ENCODE assay signal across 30 cellular contexts in genomic region chr9:113326230-113326629, GRCh38. TPM values are rescaled to one million over a fixed set of nuclear protein-coding genes. Genes with fewer than 3 reads are reported as not detected.
"Had no signal": no experiment of that assay in that cellular context is flagged by ENCODE, and none has a peak within 500 bp of the region (broad histone marks: within the 10 kb centered on the region; RNA-seq: fewer than 3 reads in every experiment).

No MANE protein-coding gene starts in this region.

- H3K9me3 Mint-ChIP-seq: effector memory CD8-positive, alpha-beta T cell; endodermal cell; mesothelial cell of epicardium; naive B cell; naive thymus-derived CD8-positive, alpha-beta T cell had no signal

- H3K27ac ChIP-seq: coronary artery, epithelial cell of prostate, esophagus squamous epithelium, gastrocnemius medialis, heart right ventricle, left lung, lower lobe of right lung had no signal

- H3K27me3 Mint-ChIP-seq: effector memory CD8-positive, alpha-beta T cell; naive B cell; naive thymus-derived CD8-positive, alpha-beta T cell had no signal

- H3K4me1 ChIP-seq: esophagus squamous epithelium, gastrocnemius medialis, left lung, lower lobe of right lung had no signal

- H3K36me3 Mint-ChIP-seq: mesothelial cell of epicardium; naive B cell; naive thymus-derived CD8-positive, alpha-beta T cell had no signal

- DNase-seq: dermis blood vessel endothelial cell; effector CD8-positive, alpha-beta T cell; effector memory CD8-positive, alpha-beta T cell; endodermal cell; erythroblast; esophagus squamous epithelium; foreskin fibroblast; foreskin melanocyte; gastrocnemius medialis; glutamatergic neuron; head of caudate nucleus; heart right ventricle; hippocampal formation; left cardiac atrium; left lung; left ventricle myocardium superior; lower lobe of right lung; mesenchymal stem cell; mucosa of descending colon; naive B cell; naive thymus-derived CD8-positive, alpha-beta T cell had no signal

- H3K4me3 Mint-ChIP-seq: effector memory CD8-positive, alpha-beta T cell; endodermal cell; mesothelial cell of epicardium; naive B cell; naive thymus-derived CD8-positive, alpha-beta T cell had no signal

- ATAC-seq: effector memory CD8-positive, alpha-beta T cell; esophagus mucosa; gastrocnemius medialis; heart right ventricle; left cardiac atrium; left lung; left ventricle myocardium superior; lower lobe of right lung; mucosa of descending colon; naive thymus-derived CD8-positive, alpha-beta T cell had no signal

- H3K36me3 ChIP-seq: gastrocnemius medialis, left lung had no signal

- H3K27ac Mint-ChIP-seq: effector memory CD8-positive, alpha-beta T cell; endodermal cell; mesothelial cell of epicardium; naive thymus-derived CD8-positive, alpha-beta T cell had no signal

- H3K4me1 Mint-ChIP-seq: mesothelial cell of epicardium; naive B cell; naive thymus-derived CD8-positive, alpha-beta T cell had no signal

- H3K9me3 ChIP-seq: esophagus squamous epithelium, gastrocnemius medialis, heart right ventricle, left lung, lower lobe of right lung, mucosa of descending colon had no signal

- H3K4me3 ChIP-seq: coronary artery, esophagus squamous epithelium, gastrocnemius medialis, heart right ventricle, left lung, lower lobe of right lung, mucosa of descending colon had no signal

- H3K27me3 ChIP-seq: esophagus squamous epithelium, gastrocnemius medialis, heart right ventricle, left lung had no signal

RNA-seq across cellular contexts. Expression of gene RNF183, which starts 23.1 kb away (rescaled TPM):
- total RNA-seq: dermis blood vessel endothelial cell, gastrocnemius medialis, glomerular endothelial cell, kidney epithelial cell, left cardiac atrium, left lung, left ventricle myocardium superior, lower lobe of right lung, lung microvascular endothelial cell, mesenteric fat pad, myocyte had no signal

RNA-seq across cellular contexts. Expression of gene BSPRY, which starts 23.1 kb away (rescaled TPM):
- total RNA-seq: dermis blood vessel endothelial cell, glomerular endothelial cell, lung microvascular endothelial cell, myocyte had no signal
